In the genomic region with DNA sequence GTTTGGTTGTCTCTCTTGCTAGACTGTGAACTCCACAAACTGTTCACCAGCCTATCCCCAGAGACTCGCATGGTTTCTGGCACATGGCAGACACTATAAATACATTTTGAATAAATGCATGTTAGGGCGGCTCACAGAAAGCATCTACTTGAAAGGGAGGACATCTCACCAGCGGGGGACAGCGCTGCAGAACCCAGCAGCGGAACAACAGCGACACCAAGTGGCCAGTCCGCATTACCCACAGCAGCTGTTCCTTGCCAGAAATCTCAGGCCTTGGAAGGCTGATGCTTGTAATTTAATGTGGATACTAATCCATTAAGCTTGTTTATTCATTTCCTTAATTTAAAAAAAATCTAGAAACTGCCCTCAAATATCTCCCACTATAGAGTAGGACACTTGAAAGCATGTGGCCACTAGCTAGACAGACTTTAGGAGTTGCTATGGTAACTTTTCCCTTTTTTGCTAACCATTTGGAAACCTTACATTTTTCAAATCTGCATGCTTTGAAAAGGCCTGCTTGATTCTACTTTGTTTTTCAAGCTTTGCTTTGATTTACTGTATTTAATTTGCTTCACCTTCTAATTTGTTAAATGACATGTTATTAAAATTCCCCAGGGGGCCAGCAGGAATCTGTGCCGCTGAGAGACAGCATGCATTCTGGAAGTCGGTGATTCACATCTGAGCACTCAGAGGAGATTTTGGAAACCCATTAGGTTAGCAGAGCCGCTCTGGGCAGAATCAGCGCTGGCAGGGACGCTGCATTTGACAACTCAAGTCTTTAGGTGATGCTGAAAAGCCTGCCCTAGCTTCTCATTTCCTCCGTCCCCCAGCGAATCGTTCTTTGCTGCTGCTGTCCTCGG, we compare ENCODE assay signal across 8 cellular contexts.
DNase-seq lines count a peak whose midpoint lies in the region; ATAC-seq, FAIRE-seq and TF ChIP-seq lines count a peak whose summit lies in the region.

No MANE protein-coding gene starts in this region.

- no peak overlapping the region for H3K4me3 Mint-ChIP-seq in osteocyte (ENCODE audit: unreplicated experiment)

- H3K9me3 ChIP-seq in tibial artery = no peaks in the 10 kb centered on the region

- H3K27ac ChIP-seq in foreskin keratinocyte = no peak overlapping the region
- H3K27ac ChIP-seq in tibial artery = no peak overlapping the region

- peak; percentile 51 for FAIRE-seq in D721Med (lab: Jason Lieb, UNC)

- peaks cover 4% of the 10 kb centered on the region for H3K4me1 Mint-ChIP-seq in osteocyte (ENCODE audit: unreplicated experiment)

- no peak overlapping the region for H3K4me3 ChIP-seq in tibial artery

- ATAC-seq in GM21423 (IDR thresholded peaks at IDR 0.05; ENCODE audit: unreplicated experiment) = peak; percentile 85
- ATAC-seq in foreskin keratinocyte = peak; percentile 70

- H3K36me3 Mint-ChIP-seq in osteocyte (ENCODE audit: unreplicated experiment) = no peaks in the 10 kb centered on the region

- intact Hi-C loops in tibial artery (cut with DNase I; ENCODE audit: low total_unique reads) = no loop called here

- H3K4me1 ChIP-seq in foreskin keratinocyte (peaks cover 20% of the 10 kb centered on the region), tibial artery (peaks cover 0 to 9% (median 0%) of the 10 kb centered on the region in 4 donors)

- H3K9me3 Mint-ChIP-seq in osteocyte (ENCODE audit: unreplicated experiment) = no peaks in the 10 kb centered on the region

- no peak overlapping the region for H3K27ac Mint-ChIP-seq in osteocyte (ENCODE audit: unreplicated experiment)

- peak; percentile 99 for TF ChIP-seq CTCF in D721Med (IDR thresholded peaks at IDR 0.05; ENCODE audit: insufficient read depth, missing control alignments)
- peak; percentile 98 for TF ChIP-seq CTCF in foreskin keratinocyte (conservative IDR thresholded peaks at IDR 0.05)
- TF ChIP-seq CTCF in osteocyte (IDR thresholded peaks at IDR 0.05) = peak; percentile 98
- TF ChIP-seq CTCF in tibial artery (IDR thresholded peaks at IDR 0.05) = peak; percentile 92 to 98

- H3K27me3 ChIP-seq in foreskin keratinocyte = no peaks in the 10 kb centered on the region
- no peaks in the 10 kb centered on the region for H3K27me3 ChIP-seq in tibial artery

- peaks cover 59% of the 10 kb centered on the region for H3K27me3 Mint-ChIP-seq in osteocyte (ENCODE audit: unreplicated experiment)

- DNase-seq in D721Med (ENCODE audit: insufficient read length, low spot score) (peak; percentile 34), Kasumi-1 (lab: John Stamatoyannopoulos, UW) (peak; percentile 43 to 55), RPMI7951 (ENCODE audit: low read depth) (peak; percentile 64), foreskin keratinocyte (peak; percentile 13 to 45), osteocyte (ENCODE audit: extremely low spot score, unreplicated experiment) (no peak), tibial artery (peak; percentile 58 to 76)
- peak; percentile 60 for DNase-seq in activated T-helper 9 cell treated with anti-CD3 and anti-CD28 coated beads, Interleukin-2, amount 50 U/mL, for 16 hours (ENCODE audit: low read depth)

- no peaks in the 10 kb centered on the region for H3K36me3 ChIP-seq in tibial artery
